15 cellular contexts compared by ENCODE assay signal in the genomic region with DNA sequence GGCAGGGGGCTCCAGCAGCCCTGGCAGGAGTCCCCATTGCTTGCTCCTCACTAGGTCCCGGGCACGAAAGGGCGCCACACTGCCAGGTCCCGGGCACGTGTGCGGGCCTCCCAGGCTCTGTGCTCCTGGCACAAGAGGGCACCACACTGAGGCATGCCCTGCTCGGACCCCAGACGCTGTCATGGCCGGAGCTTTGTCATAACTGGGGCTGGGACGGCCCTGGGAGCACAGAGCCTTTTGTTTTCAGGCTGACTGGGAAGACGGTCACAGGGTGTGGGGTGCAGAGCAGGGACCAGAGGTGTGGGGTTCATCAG. TPM values are rescaled to one million over a fixed set of nuclear protein-coding genes. Genes with fewer than 3 reads are reported as not detected.
A peak's percentile ranks its signal among the peaks of the same experiment; 100 is the strongest.
DNase-seq lines count a peak whose midpoint lies in the region; ATAC-seq, FAIRE-seq and TF ChIP-seq lines count a peak whose summit lies in the region.
"Had no signal": no experiment of that assay in that cellular context is flagged by ENCODE, and none has a peak within 500 bp of the region (broad histone marks: within the 10 kb centered on the region; RNA-seq: fewer than 3 reads in every experiment).

No MANE protein-coding gene starts in this region.

- no peak for FAIRE-seq in kidney (lab: Jason Lieb, UNC)

- H3K27ac ChIP-seq in heart right ventricle, result peak overlapping the region in 6 of 10 donors; percentile 10 to 96 (median 33)
- peak overlapping the region in 1 of 2 donors; percentile 42 for H3K27ac ChIP-seq in right atrium auricular region
- no peak overlapping the region for H3K27ac ChIP-seq in kidney (ENCODE audit: low read depth in 2 of 2, low read length in 2 of 2)
- H3K27ac ChIP-seq in tibial artery, result no peak overlapping the region
- H3K27ac ChIP-seq: BLaER1 had no signal

- H3K36me3 ChIP-seq in heart right ventricle (peaks cover 0 to 63% (median 26%) of the 10 kb centered on the region in 9 donors), right atrium auricular region (peaks cover 52% of the 10 kb centered on the region), kidney (ENCODE audit: control insufficient read depth in 1 of 2, insufficient read depth in 2 of 2, low read length in 2 of 2) (peaks cover 0 to 13% of the 10 kb centered on the region in 2 donors), tibial artery (peaks cover 41 to 58% (median 41%) of the 10 kb centered on the region in 3 donors)

- intact Hi-C loops in heart right ventricle (cut with DNase I) (no loop called here), kidney (cut with DNase I) (no loop called here), tibial artery (cut with DNase I; ENCODE audit: low total_unique reads) (no loop called here)

- H3K9me3 ChIP-seq in heart right ventricle, result no peaks in the 10 kb centered on the region
- H3K9me3 ChIP-seq in right atrium auricular region, result no peaks in the 10 kb centered on the region
- H3K9me3 ChIP-seq in kidney (ENCODE audit: control insufficient read depth in 1 of 2, low read length in 2 of 2), result no peaks in the 10 kb centered on the region
- no peaks in the 10 kb centered on the region for H3K9me3 ChIP-seq in tibial artery
- H3K9me3 ChIP-seq: BLaER1, Caco-2 had no signal

- no peak overlapping the region for H3K9ac ChIP-seq in kidney (ENCODE audit: low read length in 2 of 2)
- H3K9ac ChIP-seq: BLaER1 had no signal

- no peak for ATAC-seq in heart right ventricle
- ATAC-seq in GM19455 (IDR thresholded peaks at IDR 0.05; ENCODE audit: unreplicated experiment), result no peak
- ATAC-seq: GM23338 had no signal

- H3K27me3 ChIP-seq in heart right ventricle, result peaks cover 0 to 3% (median 0%) of the 10 kb centered on the region in 7 donors
- no peaks in the 10 kb centered on the region for H3K27me3 ChIP-seq in right atrium auricular region
- H3K27me3 ChIP-seq in tibial artery, result peaks cover 0 to 19% of the 10 kb centered on the region in 2 donors
- H3K27me3 ChIP-seq: BLaER1 had no signal

- DNase-seq in heart right ventricle (no peak), right atrium auricular region (ENCODE audit: low spot score) (no peak), kidney (peak; percentile 63), tibial artery (no peak)
- DNase-seq: 8988T, AML-193, Caco-2, DND-41, GF-D8, H9, IMR-90 had no signal

- 71 to 77% methylated on average over 11 of the region's 11 CpGs for WGBS in heart right ventricle, 2 donors

- TF ChIP-seq CTCF in heart right ventricle (IDR thresholded peaks at IDR 0.05), result no peak
- no peak for TF ChIP-seq CTCF in right atrium auricular region (IDR thresholded peaks at IDR 0.05)
- no peak for TF ChIP-seq CTCF in kidney (IDR thresholded peaks at IDR 0.05; ENCODE audit: borderline replicate concordance, extremely low read depth, insufficient read depth)
- TF ChIP-seq CTCF in tibial artery (IDR thresholded peaks at IDR 0.05), result no peak

- H3K4me1 ChIP-seq in heart right ventricle (peaks cover 19 to 95% (median 61%) of the 10 kb centered on the region in 9 donors), right atrium auricular region (peaks cover 0 to 66% of the 10 kb centered on the region in 2 donors), kidney (ENCODE audit: control insufficient read depth in 1 of 2, insufficient read depth in 1 of 2, low read depth in 1 of 2, low read length in 2 of 2) (peaks cover 5 to 18% of the 10 kb centered on the region in 2 donors), tibial artery (peaks cover 0 to 31% (median 17%) of the 10 kb centered on the region in 4 donors)

- H3K4me3 ChIP-seq in heart right ventricle (peak overlapping the region in 1 of 10 donors; percentile 20), right atrium auricular region (no peak overlapping the region), kidney (ENCODE audit: low read length in 2 of 2) (no peak overlapping the region), tibial artery (no peak overlapping the region)
- H3K4me3 ChIP-seq: BLaER1, GM23338 had no signal

RNA-seq across cellular contexts. Expression of a gene that starts 7.4 kb away (rescaled TPM):
- total RNA-seq in heart right ventricle, result 1,000 to 10,000 TPM; 1,225 to 2,457 (median 1,705) TPM
- polyA plus RNA-seq in heart right ventricle, result 1,000 to 10,000 TPM in 1 of 2 donors, 100 to 1,000 TPM in 1; 829 to 5,252 TPM
- 1,000 to 10,000 TPM; 1,033 to 1,569 TPM for total RNA-seq in right atrium auricular region
- 554 TPM for total RNA-seq in kidney
- 984 TPM for polyA plus RNA-seq in kidney (ENCODE audit: insufficient read depth, low read depth, low replicate concordance)

RNA-seq across cellular contexts. Expression of a gene that starts 9.9 kb away (rescaled TPM):
- total RNA-seq in heart right ventricle, result 10 to 100 TPM in 1 of 10 donors, 1 to 10 TPM in 9; 1.9 to 10.7 (median 5.1) TPM
- 1 to 10 TPM in 1 of 2 donors, under 1 TPM in 1; 0.90 to 4.7 TPM for polyA plus RNA-seq in heart right ventricle
- 10 to 100 TPM in 1 of 2 donors, 1 to 10 TPM in 1; 1.4 to 11.1 TPM for total RNA-seq in right atrium auricular region
- 0.31 TPM for total RNA-seq in kidney
- 1.3 TPM for polyA plus RNA-seq in kidney (ENCODE audit: insufficient read depth, low read depth, low replicate concordance)
- polyA plus RNA-seq: CD8-positive, alpha-beta memory T cell had no signal

RNA-seq across cellular contexts. Expression of a gene that starts 35.9 kb away (rescaled TPM):
- total RNA-seq in heart right ventricle, result 1 to 10 TPM in 1 of 10 donors, under 1 TPM in 3, not detected in 6; 0.25 to 2.7 (median 0.37) TPM
- under 1 TPM in 1 of 2 donors, not detected in 1; 0.46 TPM for polyA plus RNA-seq in heart right ventricle
- under 1 TPM in 1 of 2 donors, not detected in 1; 0.79 TPM for total RNA-seq in right atrium auricular region
- total RNA-seq in kidney, result 2.8 TPM
- not detected for polyA plus RNA-seq in kidney (ENCODE audit: insufficient read depth, low read depth, low replicate concordance)
- total RNA-seq: Caco-2, GM23338, IMR-90 had no signal

RNA-seq across cellular contexts. Expression of a gene that starts 48.2 kb away (rescaled TPM):
- total RNA-seq in heart right ventricle (100 to 1,000 TPM in 2 of 10 donors, 10 to 100 TPM in 8; 70.2 to 116 (median 76.7) TPM), right atrium auricular region (10 to 100 TPM; 55.8 to 75.0 TPM), kidney (33.8 TPM)
- polyA plus RNA-seq in heart right ventricle (100 to 1,000 TPM; 120 to 162 TPM), kidney (ENCODE audit: insufficient read depth, low read depth, low replicate concordance) (72.3 TPM)

RNA-seq across cellular contexts. Expression of a gene that starts 53.5 kb away (rescaled TPM):
- total RNA-seq in heart right ventricle (10 to 100 TPM; 37.2 to 61.7 (median 45.3) TPM), right atrium auricular region (10 to 100 TPM; 24.5 to 30.4 TPM), kidney (49.8 TPM)
- polyA plus RNA-seq in heart right ventricle (100 to 1,000 TPM in 1 of 2 donors, 10 to 100 TPM in 1; 43.2 to 159 TPM), kidney (ENCODE audit: insufficient read depth, low read depth, low replicate concordance) (117 TPM)

Comparison
In these comparisons a context has a peak if more than half of its experiments do, and no peak if none do; other contexts are left out.
1. H3K27ac ChIP-seq: peak in heart right ventricle (6 of 10); none in kidney (0 of 2) and tibial artery (0 of 2).